In genomic region chr10:29048506-29048905, GRCh38 we compare ENCODE assay signal across 34 cellular contexts.
"Had no signal": no experiment of that assay in that cellular context is flagged by ENCODE, and none has a peak within 500 bp of the region (broad histone marks: within the 10 kb centered on the region; RNA-seq: fewer than 3 reads in every experiment).

No MANE protein-coding gene starts in this region.

- H3K27ac ChIP-seq: KMS-11 had no signal

- H3K4me3 ChIP-seq: MG63 had no signal

- H3K9ac ChIP-seq: KMS-11 had no signal

- H3K4me2 ChIP-seq: KMS-11 had no signal

- DNase-seq: Karpas-422, Kasumi-1, MG63, MM.1S, MV-4-11, NCI-H1048, NCI-H1092, NCI-H1092 treated with DMSO at 0.1 percent for 48 hours, NCI-H1105, NCI-H1105 treated with DMSO at 0.1 percent for 48 hours, NCI-H1417, NCI-H1417 treated with DMSO at 0.1 percent for 48 hours, NCI-H1436, NCI-H1436 treated with DMSO at 0.1 percent for 48 hours, NCI-H146, NCI-H1694, NCI-H1694 treated with DMSO at 0.1 percent for 48 hours, NCI-H187, NCI-H187 treated with DMSO at 0.1 percent for 48 hours, NCI-H1930, NCI-H2029, NCI-H2029 treated with DMSO at 0.1 percent for 48 hours, NCI-H2081, NCI-H2081 treated with DMSO at 0.1 percent for 48 hours, NCI-H2107, NCI-H2171, NCI-H2171 treated with DMSO at 0.1 percent for 48 hours, NCI-H2227 treated with DMSO at 0.1 percent for 48 hours, NCI-H226, NCI-H345, NCI-H446, NCI-H446 treated with DMSO at 0.1 percent for 48 hours, NCI-H510A had no signal

- H3K27me3 ChIP-seq: MG63 had no signal

- H3K9me3 ChIP-seq: MG63 had no signal

- H3K36me3 ChIP-seq: MG63 had no signal
